ENCODE assay signal across 18 cellular contexts in the genomic region with DNA sequence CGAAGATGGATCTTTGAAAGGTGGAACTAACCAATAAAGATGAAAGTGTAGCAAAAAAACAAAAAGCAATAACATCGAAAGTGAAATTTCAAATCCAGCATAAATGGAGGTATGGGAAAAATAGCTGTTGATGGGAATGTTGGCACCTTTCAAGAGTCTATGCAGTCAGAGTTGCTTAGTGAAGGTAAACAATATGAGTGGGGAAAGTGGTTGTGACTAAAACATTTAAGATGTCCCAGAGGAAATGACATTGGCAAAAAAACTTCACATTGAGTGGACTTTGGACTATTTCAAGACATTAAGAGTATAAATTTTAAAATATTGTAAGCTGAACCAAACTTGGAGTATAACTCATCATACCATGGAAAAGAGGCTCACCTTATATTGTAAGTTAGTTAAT. TPM values are rescaled to one million over a fixed set of nuclear protein-coding genes. Genes with fewer than 3 reads are reported as not detected.
DNase-seq lines count a peak whose midpoint lies in the region; ATAC-seq and TF ChIP-seq lines count a peak whose summit lies in the region.
"Had no signal": no experiment of that assay in that cellular context is flagged by ENCODE, and none has a peak within 500 bp of the region (broad histone marks: within the 10 kb centered on the region; RNA-seq: fewer than 3 reads in every experiment).

No MANE protein-coding gene starts in this region.

- H3K27me3 ChIP-seq in left lung (no peaks in the 10 kb centered on the region), SJCRH30 (no peaks in the 10 kb centered on the region)

- H3K9me3 Mint-ChIP-seq in immature natural killer cell, result no peaks in the 10 kb centered on the region
- H3K9me3 Mint-ChIP-seq: GM23338, H9 had no signal

- peak; percentile 36 for DNase-seq in DMS53 (lab: John Stamatoyannopoulos, UW)
- no peak for DNase-seq in DMS53 treated with DMSO at 0.1 percent for 48 hours (lab: John Stamatoyannopoulos, UW; ENCODE audit: unreplicated experiment)
- peak; percentile 4 for DNase-seq in LHCN-M2 (ENCODE audit: low read depth)
- no peak for DNase-seq in left lung
- no peak for DNase-seq in SJCRH30
- no peak for DNase-seq in caudate nucleus (lab: John Stamatoyannopoulos, UW)
- DNase-seq in HCEC 1CT, result no peak
- DNase-seq in immature natural killer cell, result no peak
- DNase-seq: C1 segment of cervical spinal cord; Calu3; CD4-positive, alpha-beta memory T cell; COR-L47; DMS153; DMS79 treated with DMSO at 0.1 percent for 48 hours; GF-D8; H9 had no signal

- H3K4me1 ChIP-seq in left lung (no peaks in the 10 kb centered on the region), SJCRH30 (no peaks in the 10 kb centered on the region)

- no peak overlapping the region for H3K4me3 ChIP-seq in left lung
- H3K4me3 ChIP-seq in SJCRH30, result no peak overlapping the region
- H3K4me3 ChIP-seq: GM23338 had no signal

- ATAC-seq in left lung, result peak; percentile 60
- ATAC-seq: GM23338 had no signal

- peaks cover 0 to 2% (median 0%) of the 10 kb centered on the region in 3 donors for H3K27me3 Mint-ChIP-seq in immature natural killer cell (ENCODE audit: low read depth in 3 of 3)
- H3K27me3 Mint-ChIP-seq: CD4-positive, alpha-beta memory T cell had no signal

- no peak for TF ChIP-seq CTCF in left lung (IDR thresholded peaks at IDR 0.05)

- no peaks in the 10 kb centered on the region for H3K4me1 Mint-ChIP-seq in immature natural killer cell
- H3K4me1 Mint-ChIP-seq: CD4-positive, alpha-beta memory T cell; GM23338; H9 had no signal

- no peak overlapping the region for H3K4me3 Mint-ChIP-seq in immature natural killer cell
- H3K4me3 Mint-ChIP-seq: GM23338, H9 had no signal

- no peak overlapping the region for H3K27ac ChIP-seq in left lung
- no peak overlapping the region for H3K27ac ChIP-seq in SJCRH30
- H3K27ac ChIP-seq in caudate nucleus (ENCODE audit: low read depth, low read length), result no peak overlapping the region
- H3K27ac ChIP-seq: 22Rv1 had no signal

- no peak overlapping the region for H3K27ac Mint-ChIP-seq in immature natural killer cell
- H3K27ac Mint-ChIP-seq: CD4-positive, alpha-beta memory T cell; GM23338; H9 had no signal

- H3K9me3 ChIP-seq in left lung (no peaks in the 10 kb centered on the region), SJCRH30 (replicated peaks) (no peaks in the 10 kb centered on the region)

- H3K36me3 ChIP-seq in left lung (peaks cover 0 to 14% of the 10 kb centered on the region in 2 donors), SJCRH30 (peaks cover 13% of the 10 kb centered on the region)

- intact Hi-C loops in left lung (cut with DNase I), result no loop called here

- peaks cover 8 to 18% (median 11%) of the 10 kb centered on the region in 3 donors for H3K36me3 Mint-ChIP-seq in immature natural killer cell

RNA-seq across cellular contexts. Expression of gene ETAA1, which starts 17.7 kb away (rescaled TPM):
- 30.5 and 32.1 TPM in 2 replicates for total RNA-seq in LHCN-M2 (2014; rRNA removed)
- 4.0 TPM for polyA plus RNA-seq in LHCN-M2 (2012)
- total RNA-seq in left lung, result 10 to 100 TPM; 11.8 to 12.7 TPM
- total RNA-seq in SJCRH30 (2014; rRNA removed; shearing (Covaris generic)), result 29.5 and 35.3 TPM in 2 replicates
- 1 to 10 TPM; 3.1 to 4.3 (median 4.2) TPM for polyA plus RNA-seq in immature natural killer cell

Comparison
In these comparisons a context has a peak if more than half of its experiments do, and no peak if none do; other contexts are left out.
1. DNase-seq: peak in DMS53 (single experiment) and LHCN-M2 (single experiment); none in DMS53 treated with DMSO at 0.1 percent for 48 hours (single experiment), left lung (0 of 2), SJCRH30 (0 of 2), caudate nucleus (0 of 61), HCEC 1CT (single experiment) and immature natural killer cell (0 of 3).